ENCODE assay signal across 16 cellular contexts in genomic region chr4:168628251-168628650, GRCh38.
DNase-seq lines count a peak whose midpoint lies in the region; ATAC-seq, FAIRE-seq and TF ChIP-seq lines count a peak whose summit lies in the region.
"Had no signal": no experiment of that assay in that cellular context is flagged by ENCODE, and none has a peak within 500 bp of the region (broad histone marks: within the 10 kb centered on the region; RNA-seq: fewer than 3 reads in every experiment).

No MANE protein-coding gene starts in this region.

- FAIRE-seq in GM12878 (lab: Jason Lieb, UNC), result no peak
- FAIRE-seq: D721Med, GM18507 had no signal

- H2BK120ac ChIP-seq in trophoblast cell (ENCODE audit: insufficient read depth, low read length, poor library complexity), result no peak overlapping the region

- no peak for TF ChIP-seq POLR2A in GM12878 (IDR thresholded peaks at IDR 0.05; ENCODE audit: low read depth, low read length)

- ATAC-seq in GM12878, result peak; percentile 56
- ATAC-seq in activated T-cell treated with anti-CD3 and anti-CD28 coated beads, Interleukin-2, amount 50 U/mL, for 72 hours (replicated peaks in 1 of 2), result no peak
- ATAC-seq: CD8-positive, alpha-beta T cell had no signal

- H3K9ac ChIP-seq in GM12878 (ENCODE audit: control insufficient read depth, insufficient read depth, low read length) (no peak overlapping the region), trophoblast cell (ENCODE audit: low read length) (no peak overlapping the region)

- no TSS peak for BruUV-seq in GM12878 (replicated peaks; lab: Mats Ljungman, UMichigan)

- H4K91ac ChIP-seq in trophoblast cell (ENCODE audit: low read depth, low read length), result peak overlapping the region; percentile 20

- no peak for TF ChIP-seq EP300 in GM12878 (IDR thresholded peaks at IDR 0.05; ENCODE audit: borderline replicate concordance in 1 of 2, control insufficient read depth in 1 of 2, low read depth in 2 of 2, low read length in 2 of 2)

- no peak overlapping the region for H3K4me3 Mint-ChIP-seq in nephron
- no peak overlapping the region for H3K4me3 Mint-ChIP-seq in activated T-cell treated with anti-CD3 and anti-CD28 coated beads, Interleukin-2, amount 50 U/mL, for 72 hours
- H3K4me3 Mint-ChIP-seq: CD14-positive monocyte; CD8-positive, alpha-beta T cell had no signal

- peak overlapping the region in 2 of 3 experiments; percentile 19 to 39 for H3K27ac Mint-ChIP-seq in nephron
- no peak overlapping the region for H3K27ac Mint-ChIP-seq in activated T-cell treated with anti-CD3 and anti-CD28 coated beads, Interleukin-2, amount 50 U/mL, for 72 hours
- H3K27ac Mint-ChIP-seq: CD14-positive monocyte; CD8-positive, alpha-beta T cell had no signal

- H3K36me3 ChIP-seq in GM12878 (ENCODE audit: control insufficient read depth in 2 of 2, insufficient read depth in 2 of 2, low read length in 1 of 2), result no peaks in the 10 kb centered on the region
- no peaks in the 10 kb centered on the region for H3K36me3 ChIP-seq in trophoblast cell (ENCODE audit: control insufficient read depth in 1 of 2, insufficient read depth in 2 of 2, low read length in 2 of 2)

- intact Hi-C loops in GM12878 (cut with micrococcal nuclease; ENCODE audit: unreplicated experiment), result no loop called here
- intact Hi-C loops in dorsolateral prefrontal cortex (cut with DNase I), result no loop called here

- H3K27me3 Mint-ChIP-seq in nephron (ENCODE audit: low read depth), result no peaks in the 10 kb centered on the region
- H3K27me3 Mint-ChIP-seq in activated T-cell treated with anti-CD3 and anti-CD28 coated beads, Interleukin-2, amount 50 U/mL, for 72 hours (ENCODE audit: low read depth), result peaks cover 38% of the 10 kb centered on the region

- no peak overlapping the region for H2BK5ac ChIP-seq in trophoblast cell (ENCODE audit: low read depth, low read length, poor library complexity)

- H3K4ac ChIP-seq in trophoblast cell (ENCODE audit: low read depth, low read length), result no peak overlapping the region

- no peak overlapping the region for H4K12ac ChIP-seq in trophoblast cell (ENCODE audit: low read depth, low read length)

- CTCF ChIA-PET in GM12878 (lab: Yijun Ruan, JAX), result interaction anchor here (1.2 to 1.5 kb wide), 2 partner anchors 19 to 83 kb away, joined by 3 to 4 read pairs; no protein-coding TSS in a partner anchor

- no peak for TF ChIP-seq RAD21 in GM12878 (IDR thresholded peaks at IDR 0.05; ENCODE audit: insufficient read depth, low read depth, low read length)

- in situ Hi-C loops in GM12878 (cut with MboI), result no loop called here

- H3K27me3 ChIP-seq in GM12878 (replicated peaks in 1 of 2; ENCODE audit: control insufficient read depth in 2 of 2, insufficient read depth in 2 of 2, low read length in 1 of 2) (peaks cover 3 to 4% of the 10 kb centered on the region in 2 experiments), trophoblast cell (ENCODE audit: insufficient read depth, low read length) (no peaks in the 10 kb centered on the region), dorsolateral prefrontal cortex (peaks cover 0 to 53% (median 18%) of the 10 kb centered on the region in 45 donors)

- DNase-seq in DMS 273 (lab: John Stamatoyannopoulos, UW; ENCODE audit: unreplicated experiment) (peak; percentile 3), DMS 273 treated with DMSO at 0.1 percent for 48 hours (lab: John Stamatoyannopoulos, UW) (no peak), GM12878 (ENCODE audit: low read depth, low spot score) (no peak), trophoblast cell (no peak), dorsolateral prefrontal cortex (no peak)
- no peak for DNase-seq in activated T-cell treated with anti-CD3 and anti-CD28 coated beads, Interleukin-2, amount 50 U/mL, for 72 hours
- no peak for DNase-seq in activated effector memory CD4-positive, alpha-beta T cell treated with Interleukin-2 at 50 U/mL for 16 hours
- DNase-seq: CD8-positive, alpha-beta T cell; COR-L47; DMS53; H7 had no signal

- no peak overlapping the region for H2AFZ ChIP-seq in GM12878 (ENCODE audit: control insufficient read depth, low read depth, low read length)
- no peak overlapping the region for H2AFZ ChIP-seq in trophoblast cell (ENCODE audit: insufficient read depth, low read length, poor library complexity)

- H3K36me3 Mint-ChIP-seq in nephron (ENCODE audit: low read depth), result no peaks in the 10 kb centered on the region
- H3K36me3 Mint-ChIP-seq in activated T-cell treated with anti-CD3 and anti-CD28 coated beads, Interleukin-2, amount 50 U/mL, for 72 hours (ENCODE audit: insufficient read depth in 2 of 2), result no peaks in the 10 kb centered on the region
- H3K36me3 Mint-ChIP-seq: CD8-positive, alpha-beta T cell had no signal

- H3K4me2 ChIP-seq in GM12878 (ENCODE audit: control insufficient read depth, insufficient read depth), result no peak overlapping the region
- H3K4me2 ChIP-seq in trophoblast cell (ENCODE audit: low read length), result no peak overlapping the region

- H4K20me1 ChIP-seq in GM12878 (ENCODE audit: control insufficient read depth, insufficient read depth), result no peaks in the 10 kb centered on the region

- H3K9me3 ChIP-seq in GM12878 (replicated peaks; ENCODE audit: control insufficient read depth, insufficient read depth, low read length) (no peaks in the 10 kb centered on the region; the same call in 2 of the 3 replicates), trophoblast cell (ENCODE audit: insufficient read depth, low read depth, low read length) (no peaks in the 10 kb centered on the region)

- peaks cover 20% of the 10 kb centered on the region for H3K79me1 ChIP-seq in trophoblast cell (ENCODE audit: low read length)

- H3K27ac ChIP-seq in GM12878 (ENCODE audit: control insufficient read depth, insufficient read depth) (no peak overlapping the region), trophoblast cell (ENCODE audit: low read depth, low read length) (no peak overlapping the region), dorsolateral prefrontal cortex (no peak overlapping the region)
- H3K27ac ChIP-seq: 22Rv1 had no signal

- no peak overlapping the region for H3K18ac ChIP-seq in trophoblast cell (ENCODE audit: low read length)

- POLR2A ChIA-PET in GM12878 (lab: Charles Lee), result no interaction called here

- no peak overlapping the region for H3K23ac ChIP-seq in trophoblast cell (ENCODE audit: low read length)

- no peak overlapping the region for H2AK5ac ChIP-seq in trophoblast cell (ENCODE audit: low read length)

- peaks cover 30% of the 10 kb centered on the region for H3K4me1 Mint-ChIP-seq in nephron
- H3K4me1 Mint-ChIP-seq in activated T-cell treated with anti-CD3 and anti-CD28 coated beads, Interleukin-2, amount 50 U/mL, for 72 hours (ENCODE audit: low read depth), result peaks cover 19% of the 10 kb centered on the region

- H4K8ac ChIP-seq in trophoblast cell (ENCODE audit: low read depth, low read length), result no peak overlapping the region

- H2BK12ac ChIP-seq in trophoblast cell (ENCODE audit: low read length), result peak overlapping the region; percentile 7

- H3K4me3 ChIP-seq in GM12878, result no peak overlapping the region
- no peak overlapping the region for H3K4me3 ChIP-seq in trophoblast cell (ENCODE audit: low read depth, low read length)
- no peak overlapping the region for H3K4me3 ChIP-seq in dorsolateral prefrontal cortex

- RAD21 ChIA-PET in GM12878 (lab: Charles Lee; ENCODE audit: unreplicated experiment), result no interaction called here

- H3K14ac ChIP-seq in trophoblast cell (ENCODE audit: low read length), result no peak overlapping the region

- SMC1A ChIA-PET in GM12878 (lab: Charles Lee; ENCODE audit: uncharacterized antibody, unreplicated experiment), result no interaction called here

- no peaks in the 10 kb centered on the region for H3K9me3 Mint-ChIP-seq in nephron
- H3K9me3 Mint-ChIP-seq in activated T-cell treated with anti-CD3 and anti-CD28 coated beads, Interleukin-2, amount 50 U/mL, for 72 hours, result no peaks in the 10 kb centered on the region
- H3K9me3 Mint-ChIP-seq: CD8-positive, alpha-beta T cell had no signal

- no peaks in the 10 kb centered on the region for H3K4me1 ChIP-seq in GM12878 (ENCODE audit: control insufficient read depth, insufficient read depth, low read length)
- H3K4me1 ChIP-seq in trophoblast cell (ENCODE audit: control insufficient read depth in 1 of 2, insufficient read depth in 2 of 2, low read length in 2 of 2), result peaks cover 4 to 9% of the 10 kb centered on the region in 2 experiments

- H3K79me2 ChIP-seq in GM12878 (ENCODE audit: control insufficient read depth, insufficient read depth, low read length) (no peaks in the 10 kb centered on the region), trophoblast cell (ENCODE audit: control insufficient read depth, insufficient read depth, low read length, poor library complexity) (peaks cover 4% of the 10 kb centered on the region)

- TF ChIP-seq CTCF in GM12878 (IDR thresholded peaks at IDR 0.05 in 2 of 3, conservative IDR thresholded peaks at IDR 0.05 in 1 of 3; ENCODE audit: control insufficient read depth in 2 of 3, extremely low read depth in 1 of 3, insufficient read depth in 1 of 3, low read depth in 3 of 3, low read length in 3 of 3) (no peak), nephron (IDR thresholded peaks at IDR 0.05; ENCODE audit: unreplicated experiment in 3 of 3) (no peak), dorsolateral prefrontal cortex (IDR thresholded peaks at IDR 0.05 in 54 of 56, conservative IDR thresholded peaks at IDR 0.05 in 2 of 56; ENCODE audit: low read depth in 1 of 56, partially characterized antibody in 56 of 56) (no peak)

- 32% methylated on average over 5 of the region's 5 CpGs for WGBS in GM12878 (ENCODE audit: insufficient coverage, insufficient replicate concordance, low lambda C conversion rate, missing lambda C conversion rate)
- no CpG with 5 or more reads among the region's 5 CpGs for WGBS in trophoblast cell (ENCODE audit: extremely low coverage, insufficient coverage, insufficient read length)

TF ChIP-seq in GM12878, 131 proteins besides CTCF, POLR2A, EP300 and RAD21 (continues in another document):
- no peak for TF ChIP-seq E2F8 (IDR thresholded peaks at IDR 0.05; ENCODE audit: low read depth, partially characterized antibody)
- TF ChIP-seq RCOR1 (conservative IDR thresholded peaks at IDR 0.05; ENCODE audit: low read depth, low read length), result no peak
